ENCODE assay signal across 16 cellular contexts in the genomic region with DNA sequence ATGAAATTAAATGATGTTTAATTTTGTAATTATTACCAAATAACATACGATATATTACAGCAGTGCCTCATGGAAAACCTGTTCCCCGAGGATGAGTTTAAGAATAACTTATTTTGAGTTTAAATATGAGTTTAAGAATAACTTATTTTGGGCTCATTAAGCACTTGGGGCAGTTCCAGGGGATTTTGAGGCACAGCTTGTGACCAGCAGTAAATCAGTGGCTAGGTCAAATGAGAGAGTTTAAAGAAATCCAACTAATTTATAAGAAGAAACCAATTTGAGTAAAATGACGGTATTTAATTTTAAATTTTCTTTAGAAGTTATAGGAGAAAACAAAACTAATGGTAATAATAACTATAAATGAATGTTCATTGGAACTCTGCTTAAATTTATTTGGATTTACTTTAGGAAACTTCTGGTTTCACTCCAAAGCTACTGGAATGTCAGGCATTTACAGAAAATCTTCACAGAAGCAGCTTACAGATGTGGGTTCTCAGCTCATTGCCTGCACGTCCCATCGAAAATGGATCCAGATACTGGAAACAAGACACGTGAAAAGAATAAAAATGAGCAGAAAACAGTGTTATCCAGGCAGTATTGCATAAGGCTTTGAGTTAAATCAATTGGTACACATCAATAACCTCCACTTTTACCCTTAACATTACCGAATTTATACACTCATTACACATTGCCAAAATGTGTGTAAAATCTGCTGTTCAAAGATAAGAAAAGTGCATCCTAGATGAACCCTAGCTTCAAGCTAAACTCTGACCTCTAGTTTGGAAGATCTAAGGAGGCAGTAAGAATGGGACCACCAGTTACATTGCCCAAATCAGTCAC.
DNase-seq lines count a peak whose midpoint lies in the region; ATAC-seq and TF ChIP-seq lines count a peak whose summit lies in the region.
"Had no signal": no experiment of that assay in that cellular context is flagged by ENCODE, and none has a peak within 500 bp of the region (broad histone marks: within the 10 kb centered on the region; RNA-seq: fewer than 3 reads in every experiment).

No MANE protein-coding gene starts in this region.

- no peak overlapping the region for H3K4me3 Mint-ChIP-seq in naive thymus-derived CD8-positive, alpha-beta T cell
- no peak overlapping the region for H3K4me3 Mint-ChIP-seq in effector memory CD8-positive, alpha-beta T cell
- H3K4me3 Mint-ChIP-seq: activated naive CD8-positive, alpha-beta T cell treated with anti-CD3 and anti-CD28 coated beads for 36 hours; activated T-helper 1 cell treated with anti-CD3 and anti-CD28 coated beads, Interleukin-12 subunit alpha, Interleukin-12 subunit beta, Interleukin-2, Interleukin-4 antibody, amounts not matched to agents 30 ng/mL and 10 ng/mL and 1 ng/mL, durations not matched to agents 14 hours and 24 hours and 36 hours had no signal

- H3K36me3 Mint-ChIP-seq in naive thymus-derived CD8-positive, alpha-beta T cell = no peaks in the 10 kb centered on the region
- no peaks in the 10 kb centered on the region for H3K36me3 Mint-ChIP-seq in effector memory CD8-positive, alpha-beta T cell (ENCODE audit: insufficient read depth)
- H3K36me3 Mint-ChIP-seq: activated naive CD8-positive, alpha-beta T cell treated with anti-CD3 and anti-CD28 coated beads for 36 hours had no signal

- H3K27me3 Mint-ChIP-seq in naive thymus-derived CD8-positive, alpha-beta T cell = peaks cover 0 to 5% (median 0%) of the 10 kb centered on the region in 5 donors
- no peaks in the 10 kb centered on the region for H3K27me3 Mint-ChIP-seq in effector memory CD8-positive, alpha-beta T cell
- H3K27me3 Mint-ChIP-seq: activated naive CD8-positive, alpha-beta T cell treated with anti-CD3 and anti-CD28 coated beads for 36 hours had no signal

- H3K9me3 Mint-ChIP-seq in naive thymus-derived CD8-positive, alpha-beta T cell = peaks cover 0 to 9% (median 4%) of the 10 kb centered on the region in 9 donors
- peaks cover 0 to 10% of the 10 kb centered on the region in 2 donors for H3K9me3 Mint-ChIP-seq in effector memory CD8-positive, alpha-beta T cell
- H3K9me3 Mint-ChIP-seq: activated T-helper 1 cell treated with anti-CD3 and anti-CD28 coated beads, Interleukin-12 subunit alpha, Interleukin-12 subunit beta, Interleukin-2, Interleukin-4 antibody, amounts not matched to agents 30 ng/mL and 10 ng/mL and 1 ng/mL, durations not matched to agents 14 hours and 24 hours and 36 hours had no signal

- POLR2A ChIA-PET in naive thymus-derived CD8-positive, alpha-beta T cell (lab: Charles Lee) = no interaction called here

- no peak for ATAC-seq in naive thymus-derived CD8-positive, alpha-beta T cell
- no peak for ATAC-seq in effector memory CD8-positive, alpha-beta T cell (replicated peaks)
- no peak for ATAC-seq in SK-N-SH treated with all-trans-retinoic acid at 6 μM for 48 hours
- ATAC-seq: left cardiac atrium, mucosa of descending colon had no signal

- peak; percentile 74 for DNase-seq in EH (ENCODE audit: low read depth)
- DNase-seq in astrocyte of the hippocampus (ENCODE audit: low read depth, low spot score) = peak; percentile 63
- peak; percentile 11 for DNase-seq in hepatic stellate cell (ENCODE audit: low spot score)
- peak; percentile 79 for DNase-seq in renal cortical epithelial cell (ENCODE audit: low read depth)
- DNase-seq in naive thymus-derived CD8-positive, alpha-beta T cell = no peak
- no peak for DNase-seq in effector memory CD8-positive, alpha-beta T cell
- DNase-seq in hippocampal formation (lab: John Stamatoyannopoulos, UW) = no peak
- DNase-seq: activated CD4-positive, CD25-positive, alpha-beta regulatory T cell; activated naive CD8-positive, alpha-beta T cell treated with anti-CD3 and anti-CD28 coated beads for 36 hours; left cardiac atrium; mucosa of descending colon; NCI-H1417 treated with DMSO at 0.1 percent for 48 hours; NCI-H2171; NCI-H82 had no signal

- no peak overlapping the region for H3K27ac Mint-ChIP-seq in naive thymus-derived CD8-positive, alpha-beta T cell
- no peak overlapping the region for H3K27ac Mint-ChIP-seq in effector memory CD8-positive, alpha-beta T cell
- H3K27ac Mint-ChIP-seq: activated naive CD8-positive, alpha-beta T cell treated with anti-CD3 and anti-CD28 coated beads for 36 hours; activated T-helper 1 cell treated with anti-CD3 and anti-CD28 coated beads, Interleukin-12 subunit alpha, Interleukin-12 subunit beta, Interleukin-2, Interleukin-4 antibody, amounts not matched to agents 30 ng/mL and 10 ng/mL and 1 ng/mL, durations not matched to agents 14 hours and 24 hours and 36 hours had no signal

- no peaks in the 10 kb centered on the region for H3K4me1 Mint-ChIP-seq in naive thymus-derived CD8-positive, alpha-beta T cell
- H3K4me1 Mint-ChIP-seq in effector memory CD8-positive, alpha-beta T cell (ENCODE audit: low read depth in 2 of 2) = no peaks in the 10 kb centered on the region
- H3K4me1 Mint-ChIP-seq: activated naive CD8-positive, alpha-beta T cell treated with anti-CD3 and anti-CD28 coated beads for 36 hours had no signal

TF ChIP-seq in SK-N-SH treated with all-trans-retinoic acid at 6 μM for 48 hours, 23 proteins besides CTCF, POLR2A, EP300 and RAD21:
- TF ChIP-seq TOX (CRISPR knock-in tag; IDR thresholded peaks at IDR 0.05; ENCODE audit: borderline replicate concordance) (no peak), PPARA (CRISPR knock-in tag; IDR thresholded peaks at IDR 0.05; ENCODE audit: borderline replicate concordance) (no peak), ESRRG (CRISPR knock-in tag; IDR thresholded peaks at IDR 0.05) (no peak), ZNF565 (CRISPR knock-in tag; conservative IDR thresholded peaks at IDR 0.05; ENCODE audit: low read depth) (no peak), ARNTL (CRISPR knock-in tag; IDR thresholded peaks at IDR 0.05; ENCODE audit: borderline replicate concordance, low read depth) (no peak), ZFP30 (CRISPR knock-in tag; IDR thresholded peaks at IDR 0.05) (no peak), OSR1 (CRISPR knock-in tag; IDR thresholded peaks at IDR 0.05) (no peak), ZNF70 (CRISPR knock-in tag; IDR thresholded peaks at IDR 0.05) (no peak), TSHZ2 (CRISPR knock-in tag; IDR thresholded peaks at IDR 0.05) (no peak), ISL1 (CRISPR knock-in tag; IDR thresholded peaks at IDR 0.05) (no peak)
- TF ChIP-seq, protein P1, sequence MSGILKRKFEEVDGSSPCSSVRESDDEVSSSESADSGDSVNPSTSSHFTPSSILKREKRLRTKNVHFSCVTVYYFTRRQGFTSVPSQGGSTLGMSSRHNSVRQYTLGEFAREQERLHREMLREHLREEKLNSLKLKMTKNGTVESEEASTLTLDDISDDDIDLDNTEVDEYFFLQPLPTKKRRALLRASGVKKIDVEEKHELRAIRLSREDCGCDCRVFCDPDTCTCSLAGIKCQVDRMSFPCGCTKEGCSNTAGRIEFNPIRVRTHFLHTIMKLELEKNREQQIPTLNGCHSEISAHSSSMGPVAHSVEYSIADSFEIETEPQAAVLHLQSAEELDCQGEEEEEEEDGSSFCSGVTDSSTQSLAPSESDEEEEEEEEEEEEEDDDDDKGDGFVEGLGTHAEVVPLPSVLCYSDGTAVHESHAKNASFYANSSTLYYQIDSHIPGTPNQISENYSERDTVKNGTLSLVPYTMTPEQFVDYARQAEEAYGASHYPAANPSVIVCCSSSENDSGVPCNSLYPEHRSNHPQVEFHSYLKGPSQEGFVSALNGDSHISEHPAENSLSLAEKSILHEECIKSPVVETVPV (CRISPR knock-in tag; IDR thresholded peaks at IDR 0.05) = no peak

Comparison
In these comparisons a context has a peak if more than half of its experiments do, and no peak if none do; other contexts are left out.
1. DNase-seq: peak in EH (single experiment), astrocyte of the hippocampus (single experiment), hepatic stellate cell (single experiment) and renal cortical epithelial cell (single experiment); none in naive thymus-derived CD8-positive, alpha-beta T cell (0 of 10), effector memory CD8-positive, alpha-beta T cell (0 of 3) and hippocampal formation (0 of 2).